In genomic region chr15:70880781-70881180, GRCh38 we compare ENCODE assay signal across 23 cellular contexts. TPM values are rescaled to one million over a fixed set of nuclear protein-coding genes. Genes with fewer than 3 reads are reported as not detected.
"Had no signal": no experiment of that assay in that cellular context is flagged by ENCODE, and none has a peak within 500 bp of the region (broad histone marks: within the 10 kb centered on the region; RNA-seq: fewer than 3 reads in every experiment).

No MANE protein-coding gene starts in this region.

- H3K27me3 ChIP-seq: cardiac muscle cell, left lung, neural progenitor cell, stomach, transverse colon had no signal

- H3K36me3 ChIP-seq: left lung, neural progenitor cell, stomach, transverse colon had no signal

- H2AFZ ChIP-seq: neural progenitor cell had no signal

- H3K9me3 ChIP-seq: left lung, stomach, transverse colon had no signal

- H3K4me3 ChIP-seq: cardiac muscle cell, left lung, neural progenitor cell, smooth muscle cell, stomach, transverse colon had no signal

- DNase-seq: activated CD4-positive, alpha-beta T cell treated with anti-CD3 and anti-CD28 coated beads for 1 hour; activated CD4-positive, alpha-beta T cell treated with anti-CD3 and anti-CD28 coated beads, Interleukin-2, amount 50 U/mL, for 4 hours; activated CD8-positive, alpha-beta memory T cell treated with anti-CD3 and anti-CD28 coated beads for 24 hours; activated CD8-positive, alpha-beta memory T cell treated with anti-CD3 and anti-CD28 coated beads, Interleukin-2, amount 50 U/mL, for 4 hours; activated naive CD4-positive, alpha-beta T cell; activated naive CD8-positive, alpha-beta T cell treated with anti-CD3 and anti-CD28 coated beads for 36 hours; activated T-cell treated with anti-CD3 and anti-CD28 coated beads, Interleukin-2, amount 50 U/mL, for 4 hours; amygdala; foreskin melanocyte; kidney glomerular epithelial cell; left lung; naive thymus-derived CD8-positive, alpha-beta T cell; posterior cingulate gyrus; stimulated activated CD4-positive, alpha-beta T cell treated with anti-CD3 and anti-CD28 coated beads, Interleukin-15, amount 100 ng/mL, for 24 hours; stomach; transverse colon had no signal

- ATAC-seq: activated T-cell treated with anti-CD3 and anti-CD28 coated beads, Interleukin-2, amount 50 U/mL, for 4 hours; left lung; naive thymus-derived CD8-positive, alpha-beta T cell; sciatic nerve; stimulated activated memory B cell treated with anti-CD40 and anti-IgM and Interleukin-4, amounts not matched to agents 10 μg/mL and 1 μg/mL and 100 μg/mL, for 72 hours had no signal

- H3K4me2 ChIP-seq: neural progenitor cell, smooth muscle cell had no signal

- H3K27ac ChIP-seq: cardiac muscle cell, left lung, neural progenitor cell, stomach, transverse colon had no signal

- H3K4me1 ChIP-seq: left lung, neural progenitor cell, transverse colon had no signal

- H3K9ac ChIP-seq: neural progenitor cell had no signal

RNA-seq across cellular contexts. Expression of gene THAP10, which starts 11.5 kb away (rescaled TPM):
- total RNA-seq: activated T-cell treated with anti-CD3 and anti-CD28 coated beads, Interleukin-2, amount 50 U/mL, for 4 hours; naive thymus-derived CD8-positive, alpha-beta T cell had no signal
- polyA plus RNA-seq: naive thymus-derived CD8-positive, alpha-beta T cell had no signal

RNA-seq across cellular contexts. Expression of gene LRRC49, which starts 11.8 kb away (rescaled TPM):
- total RNA-seq: activated T-cell treated with anti-CD3 and anti-CD28 coated beads, Interleukin-2, amount 50 U/mL, for 4 hours; activated T-helper 2 cell treated with anti-CD3 and anti-CD28 coated beads, Interferon-gamma antibody, Interleukin-2, Interleukin-4, amounts not matched to agents 10 μg/mL and 5 μg/mL and 100 μg/mL, durations not matched to agents 14 hours and 24 hours and 36 hours; naive thymus-derived CD8-positive, alpha-beta T cell; T-helper 2 cell treated with Interferon-gamma antibody and Interleukin-4, amounts not matched to agents 100 ng/mL and 5 ng/mL, for 36 hours had no signal
- polyA plus RNA-seq: naive thymus-derived CD8-positive, alpha-beta T cell had no signal

RNA-seq across cellular contexts. Expression of gene LARP6, which starts 26.8 kb away (rescaled TPM):
- total RNA-seq: activated T-helper 2 cell treated with anti-CD3 and anti-CD28 coated beads, Interferon-gamma antibody, Interleukin-2, Interleukin-4, amounts not matched to agents 10 μg/mL and 5 μg/mL and 100 μg/mL, durations not matched to agents 14 hours and 24 hours and 36 hours; T-helper 2 cell treated with Interferon-gamma antibody and Interleukin-4, amounts not matched to agents 100 ng/mL and 5 ng/mL, for 36 hours had no signal
